1 cellular context compared by ENCODE assay signal in genomic region chr2:96345403-96345802, GRCh38.
TF ChIP-seq lines count a peak whose summit lies in the region.

No MANE protein-coding gene starts in this region.

TF ChIP-seq in GM23338, 12 proteins besides CTCF, POLR2A, EP300 and RAD21 (continued from another document):
- TF ChIP-seq, protein P1, sequence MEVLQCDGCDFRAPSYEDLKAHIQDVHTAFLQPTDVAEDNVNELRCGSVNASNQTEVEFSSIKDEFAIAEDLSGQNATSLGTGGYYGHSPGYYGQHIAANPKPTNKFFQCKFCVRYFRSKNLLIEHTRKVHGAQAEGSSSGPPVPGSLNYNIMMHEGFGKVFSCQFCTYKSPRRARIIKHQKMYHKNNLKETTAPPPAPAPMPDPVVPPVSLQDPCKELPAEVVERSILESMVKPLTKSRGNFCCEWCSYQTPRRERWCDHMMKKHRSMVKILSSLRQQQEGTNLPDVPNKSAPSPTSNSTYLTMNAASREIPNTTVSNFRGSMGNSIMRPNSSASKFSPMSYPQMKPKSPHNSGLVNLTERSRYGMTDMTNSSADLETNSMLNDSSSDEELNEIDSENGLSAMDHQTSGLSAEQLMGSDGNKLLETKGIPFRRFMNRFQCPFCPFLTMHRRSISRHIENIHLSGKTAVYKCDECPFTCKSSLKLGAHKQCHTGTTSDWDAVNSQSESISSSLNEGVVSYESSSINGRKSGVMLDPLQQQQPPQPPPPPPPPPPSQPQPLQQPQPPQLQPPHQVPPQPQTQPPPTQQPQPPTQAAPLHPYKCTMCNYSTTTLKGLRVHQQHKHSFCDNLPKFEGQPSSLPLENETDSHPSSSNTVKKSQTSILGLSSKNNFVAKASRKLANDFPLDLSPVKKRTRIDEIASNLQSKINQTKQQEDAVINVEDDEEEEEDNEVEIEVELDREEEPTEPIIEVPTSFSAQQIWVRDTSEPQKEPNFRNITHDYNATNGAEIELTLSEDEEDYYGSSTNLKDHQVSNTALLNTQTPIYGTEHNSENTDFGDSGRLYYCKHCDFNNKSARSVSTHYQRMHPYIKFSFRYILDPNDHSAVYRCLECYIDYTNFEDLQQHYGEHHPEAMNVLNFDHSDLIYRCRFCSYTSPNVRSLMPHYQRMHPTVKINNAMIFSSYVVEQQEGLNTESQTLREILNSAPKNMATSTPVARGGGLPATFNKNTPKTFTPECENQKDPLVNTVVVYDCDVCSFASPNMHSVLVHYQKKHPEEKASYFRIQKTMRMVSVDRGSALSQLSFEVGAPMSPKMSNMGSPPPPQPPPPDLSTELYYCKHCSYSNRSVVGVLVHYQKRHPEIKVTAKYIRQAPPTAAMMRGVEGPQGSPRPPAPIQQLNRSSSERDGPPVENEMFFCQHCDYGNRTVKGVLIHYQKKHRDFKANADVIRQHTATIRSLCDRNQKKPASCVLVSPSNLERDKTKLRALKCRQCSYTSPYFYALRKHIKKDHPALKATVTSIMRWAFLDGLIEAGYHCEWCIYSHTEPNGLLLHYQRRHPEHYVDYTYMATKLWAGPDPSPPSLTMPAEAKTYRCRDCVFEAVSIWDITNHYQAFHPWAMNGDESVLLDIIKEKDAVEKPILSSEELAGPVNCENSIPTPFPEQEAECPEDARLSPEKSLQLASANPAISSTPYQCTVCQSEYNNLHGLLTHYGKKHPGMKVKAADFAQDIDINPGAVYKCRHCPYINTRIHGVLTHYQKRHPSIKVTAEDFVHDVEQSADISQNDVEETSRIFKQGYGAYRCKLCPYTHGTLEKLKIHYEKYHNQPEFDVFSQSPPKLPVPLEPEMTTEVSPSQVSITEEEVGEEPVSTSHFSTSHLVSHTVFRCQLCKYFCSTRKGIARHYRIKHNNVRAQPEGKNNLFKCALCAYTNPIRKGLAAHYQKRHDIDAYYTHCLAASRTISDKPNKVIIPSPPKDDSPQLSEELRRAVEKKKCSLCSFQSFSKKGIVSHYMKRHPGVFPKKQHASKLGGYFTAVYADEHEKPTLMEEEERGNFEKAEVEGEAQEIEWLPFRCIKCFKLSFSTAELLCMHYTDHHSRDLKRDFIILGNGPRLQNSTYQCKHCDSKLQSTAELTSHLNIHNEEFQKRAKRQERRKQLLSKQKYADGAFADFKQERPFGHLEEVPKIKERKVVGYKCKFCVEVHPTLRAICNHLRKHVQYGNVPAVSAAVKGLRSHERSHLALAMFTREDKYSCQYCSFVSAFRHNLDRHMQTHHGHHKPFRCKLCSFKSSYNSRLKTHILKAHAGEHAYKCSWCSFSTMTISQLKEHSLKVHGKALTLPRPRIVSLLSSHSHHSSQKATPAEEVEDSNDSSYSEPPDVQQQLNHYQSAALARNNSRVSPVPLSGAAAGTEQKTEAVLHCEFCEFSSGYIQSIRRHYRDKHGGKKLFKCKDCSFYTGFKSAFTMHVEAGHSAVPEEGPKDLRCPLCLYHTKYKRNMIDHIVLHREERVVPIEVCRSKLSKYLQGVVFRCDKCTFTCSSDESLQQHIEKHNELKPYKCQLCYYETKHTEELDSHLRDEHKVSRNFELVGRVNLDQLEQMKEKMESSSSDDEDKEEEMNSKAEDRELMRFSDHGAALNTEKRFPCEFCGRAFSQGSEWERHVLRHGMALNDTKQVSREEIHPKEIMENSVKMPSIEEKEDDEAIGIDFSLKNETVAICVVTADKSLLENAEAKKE (CRISPR knock-in tag; IDR thresholded peaks at IDR 0.05) = no peak
- no peak for TF ChIP-seq STAT1 (IDR thresholded peaks at IDR 0.05; ENCODE audit: unreplicated experiment)
- no peak for TF ChIP-seq REST (IDR thresholded peaks at IDR 0.05; ENCODE audit: unreplicated experiment)
- TF ChIP-seq CREB1 (CRISPR knock-in tag; IDR thresholded peaks at IDR 0.05; ENCODE audit: low read depth) = no peak
- TF ChIP-seq ZNF114 (CRISPR knock-in tag; IDR thresholded peaks at IDR 0.05) = no peak
- no peak for TF ChIP-seq EZH2 (IDR thresholded peaks at IDR 0.05; ENCODE audit: low read depth, unreplicated experiment)
- TF ChIP-seq ZNF331 (CRISPR knock-in tag; IDR thresholded peaks at IDR 0.05; ENCODE audit: low read depth) = no peak
